14 cellular contexts compared by ENCODE assay signal in the genomic region with DNA sequence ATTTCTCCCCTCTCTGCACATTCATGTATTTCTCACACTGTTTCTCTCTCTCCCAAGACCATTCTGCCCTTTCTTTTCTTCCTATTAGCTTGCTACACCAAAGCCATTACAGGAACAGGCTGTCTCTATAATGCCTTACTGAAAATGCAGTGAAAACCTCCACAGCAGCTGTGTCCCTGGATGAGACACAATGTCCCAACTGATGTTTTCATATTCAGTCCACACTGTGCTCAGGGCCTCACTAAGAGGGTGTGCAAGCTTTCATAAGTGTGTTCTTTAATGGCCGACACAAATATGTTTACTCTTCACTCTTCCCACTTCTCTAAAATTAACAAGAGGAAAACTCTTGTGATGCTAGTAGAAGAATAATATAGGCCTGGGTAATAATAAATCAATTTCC.
"Had no signal": no experiment of that assay in that cellular context is flagged by ENCODE, and none has a peak within 500 bp of the region (broad histone marks: within the 10 kb centered on the region; RNA-seq: fewer than 3 reads in every experiment).

No MANE protein-coding gene starts in this region.

- H3K4me1 ChIP-seq: colonic mucosa had no signal

- DNase-seq: activated CD4-positive, alpha-beta T cell treated with anti-CD3 and anti-CD28 coated beads for 4 hours; activated CD4-positive, alpha-beta T cell treated with anti-CD3 and anti-CD28 coated beads, Interleukin-2, amount 50 U/mL, for 48 hours; activated CD4-positive, CD25-positive, alpha-beta regulatory T cell; activated naive CD4-positive, alpha-beta T cell treated with Interleukin-2 at 50 U/mL for 16 hours; activated naive CD8-positive, alpha-beta T cell treated with anti-CD3 and anti-CD28 coated beads for 36 hours; activated T-cell treated with anti-CD3 and anti-CD28 coated beads, Interleukin-2, amount 50 U/mL, for 48 hours; colonic mucosa; naive B cell; stimulated activated CD4-positive, alpha-beta T cell treated with anti-CD3 and anti-CD28 coated beads, Interleukin-4, amount 100 ng/mL, for 24 hours; stimulated activated naive CD4-positive, alpha-beta T cell treated with Interleukin-2 at 50 U/mL for 16 hours had no signal

- H3K36me3 ChIP-seq: colonic mucosa, gastroesophageal sphincter, tibial artery had no signal

- H3K27ac ChIP-seq: colonic mucosa, epithelial cell of prostate, gastroesophageal sphincter had no signal

- H3K4me3 ChIP-seq: colonic mucosa, dorsolateral prefrontal cortex, gastroesophageal sphincter, tibial artery had no signal

- ATAC-seq: gastroesophageal sphincter had no signal

- H3K27me3 ChIP-seq: colonic mucosa, dorsolateral prefrontal cortex, gastroesophageal sphincter, tibial artery had no signal

- H3K9me3 ChIP-seq: colonic mucosa, gastroesophageal sphincter, tibial artery had no signal
